ENCODE assay signal across 8 cellular contexts in genomic region chrX:140057001-140057411, GRCh38.
DNase-seq lines count a peak whose midpoint lies in the region; ATAC-seq and TF ChIP-seq lines count a peak whose summit lies in the region.

No MANE protein-coding gene starts in this region.

- H4K20me1 ChIP-seq in KMS-11 (ENCODE audit: insufficient read depth), result no peaks in the 10 kb centered on the region

- H3K4me3 ChIP-seq in KMS-11 (IDR thresholded peaks at IDR 0.05; ENCODE audit: insufficient read depth, low read depth, low read length) (no peak overlapping the region), SK-N-MC (no peak overlapping the region), heart right ventricle (no peak overlapping the region)

- H3K27me3 ChIP-seq in KMS-11 (ENCODE audit: insufficient read depth, low read depth) (no peaks in the 10 kb centered on the region), heart right ventricle (peaks cover 0 to 21% (median 0%) of the 10 kb centered on the region in 7 donors)

- H3K9me3 Mint-ChIP-seq in activated naive CD4-positive, alpha-beta T cell treated with anti-CD3 and anti-CD28 coated beads, Interleukin-2, amount 50 U/mL, for 72 hours, result no peaks in the 10 kb centered on the region

- DNase-seq in GM04503 (ENCODE audit: low read depth) (peak; percentile 4), SK-N-MC (ENCODE audit: low read depth, low spot score) (peak; percentile 47), heart right ventricle (peak; percentile 50 to 60), renal cortical epithelial cell (ENCODE audit: low read depth) (peak; percentile 45), OCI-M2 (lab: John Stamatoyannopoulos, UW; ENCODE audit: unreplicated experiment) (no peak)
- peak in 1 of 2 donors; percentile 55 for DNase-seq in activated naive CD4-positive, alpha-beta T cell treated with anti-CD3 and anti-CD28 coated beads, Interleukin-2, amount 50 U/mL, for 72 hours (ENCODE audit: low spot score in 2 of 2)

- no peaks in the 10 kb centered on the region for H3K9me3 ChIP-seq in SK-N-MC (ENCODE audit: low read depth, low read length)
- no peaks in the 10 kb centered on the region for H3K9me3 ChIP-seq in heart right ventricle

- peak; percentile 92 for ATAC-seq in GM21825 (IDR thresholded peaks at IDR 0.05; ENCODE audit: unreplicated experiment)
- ATAC-seq in activated naive CD4-positive, alpha-beta T cell treated with anti-CD3 and anti-CD28 coated beads, Interleukin-2, amount 50 U/mL, for 72 hours, result peak; percentile 45 to 77
- ATAC-seq in heart right ventricle, result peak; percentile 42 to 77 (median 68)

- no peaks in the 10 kb centered on the region for H3K4me1 ChIP-seq in KMS-11 (ENCODE audit: low read depth, poor library complexity, severe bottlenecking)
- no peaks in the 10 kb centered on the region for H3K4me1 ChIP-seq in heart right ventricle

- no peak overlapping the region for H3K27ac Mint-ChIP-seq in activated naive CD4-positive, alpha-beta T cell treated with anti-CD3 and anti-CD28 coated beads, Interleukin-2, amount 50 U/mL, for 72 hours

- H2AFZ ChIP-seq in KMS-11 (ENCODE audit: low read depth), result peak overlapping the region; percentile 25; the same call in 1 of the 2 replicates

- WGBS in heart right ventricle, 2 donors, result 19 to 27% methylated on average over 11 of the region's 11 CpGs

- no peaks in the 10 kb centered on the region for H3K79me2 ChIP-seq in KMS-11 (ENCODE audit: insufficient read depth, low read depth)

- H3K36me3 ChIP-seq in KMS-11 (ENCODE audit: insufficient read depth) (no peaks in the 10 kb centered on the region), SK-N-MC (ENCODE audit: insufficient read depth, low read length) (no peaks in the 10 kb centered on the region), heart right ventricle (no peaks in the 10 kb centered on the region)

- peak; percentile 86 for TF ChIP-seq CTCF in KMS-11 (conservative IDR thresholded peaks at IDR 0.05; ENCODE audit: low read depth, low read length)
- peak; percentile 48 to 87 (median 71) for TF ChIP-seq CTCF in heart right ventricle (IDR thresholded peaks at IDR 0.05)

- no peaks in the 10 kb centered on the region for H3K36me3 Mint-ChIP-seq in activated naive CD4-positive, alpha-beta T cell treated with anti-CD3 and anti-CD28 coated beads, Interleukin-2, amount 50 U/mL, for 72 hours

- intact Hi-C loops in heart right ventricle (cut with DNase I), result loop anchor here in 9 of 10 donors (5.0 to 10.0 kb wide), 7 partner anchors 85 to 678 kb away; partner anchors contain the start of gene SOX3 (in 1 of the 9)

- H3K27ac ChIP-seq in KMS-11, result no peak overlapping the region
- H3K27ac ChIP-seq in SK-N-MC, result no peak overlapping the region
- H3K27ac ChIP-seq in heart right ventricle, result no peak overlapping the region

- H3K9ac ChIP-seq in KMS-11, result no peak overlapping the region
- no peak overlapping the region for H3K9ac ChIP-seq in SK-N-MC (ENCODE audit: insufficient read length)

- H3K4me2 ChIP-seq in KMS-11, result no peak overlapping the region; the same call in 1 of the 2 replicates
